Comparison of ENCODE assay signal across 1 cellular context in the genomic region with DNA sequence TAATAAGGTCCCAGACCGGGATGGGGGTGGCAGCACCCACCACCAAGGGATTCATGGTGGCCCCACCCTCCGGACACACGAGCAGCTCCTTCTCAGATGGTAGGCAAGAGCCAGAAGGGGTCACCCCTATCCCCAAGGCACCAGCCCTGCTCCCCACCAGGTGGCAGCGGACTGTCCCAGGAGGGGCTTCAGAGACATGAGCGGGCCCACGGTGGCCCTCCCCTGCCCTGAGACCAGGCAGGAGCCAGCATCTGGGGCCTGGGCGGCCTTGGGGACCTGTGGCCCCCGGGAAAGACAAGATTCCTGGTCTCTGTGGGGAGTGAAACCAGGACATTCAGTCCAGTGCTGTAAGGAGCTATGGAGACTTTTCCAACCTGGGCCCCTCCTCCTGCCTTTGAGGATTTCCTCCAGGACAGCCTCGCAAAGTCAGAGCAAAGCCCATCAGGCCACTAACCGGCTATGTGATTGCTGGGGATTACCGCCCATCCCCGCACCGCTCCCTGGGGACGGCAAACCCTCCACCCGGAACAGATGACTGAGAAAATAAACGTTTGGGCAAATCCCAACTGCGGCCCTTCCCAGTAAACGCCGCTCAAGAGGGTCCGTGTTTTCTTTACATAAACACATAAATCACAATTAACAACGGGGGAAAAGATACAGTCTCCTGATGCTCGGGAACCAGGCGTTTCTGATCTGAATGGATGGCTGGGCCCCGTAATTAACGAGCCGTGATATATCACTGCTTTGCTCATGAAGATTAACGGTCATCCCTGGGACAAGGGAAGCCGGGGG.
TF ChIP-seq lines count a peak whose summit lies in the region.

No MANE protein-coding gene starts in this region.

TF ChIP-seq in HEK293, 187 proteins besides CTCF, POLR2A, EP300 and RAD21 (continued from another document and continues in another):
- no peak for TF ChIP-seq ZNF223 (tag by site-specific recombination; IDR thresholded peaks at IDR 0.05)
- TF ChIP-seq, protein P1, sequence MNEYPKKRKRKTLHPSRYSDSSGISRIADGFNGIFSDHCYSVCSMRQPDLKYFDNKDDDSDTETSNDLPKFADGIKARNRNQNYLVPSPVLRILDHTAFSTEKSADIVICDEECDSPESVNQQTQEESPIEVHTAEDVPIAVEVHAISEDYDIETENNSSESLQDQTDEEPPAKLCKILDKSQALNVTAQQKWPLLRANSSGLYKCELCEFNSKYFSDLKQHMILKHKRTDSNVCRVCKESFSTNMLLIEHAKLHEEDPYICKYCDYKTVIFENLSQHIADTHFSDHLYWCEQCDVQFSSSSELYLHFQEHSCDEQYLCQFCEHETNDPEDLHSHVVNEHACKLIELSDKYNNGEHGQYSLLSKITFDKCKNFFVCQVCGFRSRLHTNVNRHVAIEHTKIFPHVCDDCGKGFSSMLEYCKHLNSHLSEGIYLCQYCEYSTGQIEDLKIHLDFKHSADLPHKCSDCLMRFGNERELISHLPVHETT (tag by site-specific recombination; IDR thresholded peaks at IDR 0.05) = peak; percentile 93
- peak; percentile 100 for TF ChIP-seq MZF1 (tag by site-specific recombination; IDR thresholded peaks at IDR 0.05; ENCODE audit: borderline replicate concordance)
- no peak for TF ChIP-seq ZNF169 (tag by site-specific recombination; IDR thresholded peaks at IDR 0.05)
- TF ChIP-seq ZNF664 (tag by site-specific recombination; IDR thresholded peaks at IDR 0.05) = peak; percentile 74
- TF ChIP-seq, protein P2, sequence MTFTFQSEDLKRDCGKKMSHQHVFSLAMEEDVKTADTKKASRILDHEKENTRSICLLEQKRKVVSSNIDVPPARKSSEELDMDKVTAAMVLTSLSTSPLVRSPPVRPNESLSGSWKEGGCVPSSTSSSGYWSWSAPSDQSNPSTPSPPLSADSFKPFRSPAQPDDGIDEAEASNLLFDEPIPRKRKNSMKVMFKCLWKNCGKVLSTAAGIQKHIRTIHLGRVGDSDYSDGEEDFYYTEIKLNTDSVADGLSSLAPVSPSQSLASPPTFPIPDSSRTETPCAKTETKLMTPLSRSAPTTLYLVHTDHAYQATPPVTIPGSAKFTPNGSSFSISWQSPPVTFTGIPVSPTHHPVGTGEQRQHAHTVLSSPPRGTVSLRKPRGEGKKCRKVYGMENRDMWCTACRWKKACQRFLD (tag by site-specific recombination; IDR thresholded peaks at IDR 0.05) = no peak
- TF ChIP-seq, protein P3, sequence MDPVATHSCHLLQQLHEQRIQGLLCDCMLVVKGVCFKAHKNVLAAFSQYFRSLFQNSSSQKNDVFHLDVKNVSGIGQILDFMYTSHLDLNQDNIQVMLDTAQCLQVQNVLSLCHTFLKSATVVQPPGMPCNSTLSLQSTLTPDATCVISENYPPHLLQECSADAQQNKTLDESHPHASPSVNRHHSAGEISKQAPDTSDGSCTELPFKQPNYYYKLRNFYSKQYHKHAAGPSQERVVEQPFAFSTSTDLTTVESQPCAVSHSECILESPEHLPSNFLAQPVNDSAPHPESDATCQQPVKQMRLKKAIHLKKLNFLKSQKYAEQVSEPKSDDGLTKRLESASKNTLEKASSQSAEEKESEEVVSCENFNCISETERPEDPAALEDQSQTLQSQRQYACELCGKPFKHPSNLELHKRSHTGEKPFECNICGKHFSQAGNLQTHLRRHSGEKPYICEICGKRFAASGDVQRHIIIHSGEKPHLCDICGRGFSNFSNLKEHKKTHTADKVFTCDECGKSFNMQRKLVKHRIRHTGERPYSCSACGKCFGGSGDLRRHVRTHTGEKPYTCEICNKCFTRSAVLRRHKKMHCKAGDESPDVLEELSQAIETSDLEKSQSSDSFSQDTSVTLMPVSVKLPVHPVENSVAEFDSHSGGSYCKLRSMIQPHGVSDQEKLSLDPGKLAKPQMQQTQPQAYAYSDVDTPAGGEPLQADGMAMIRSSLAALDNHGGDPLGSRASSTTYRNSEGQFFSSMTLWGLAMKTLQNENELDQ (tag by site-specific recombination; IDR thresholded peaks at IDR 0.05; ENCODE audit: low read depth) = peak; percentile 45; the same call in 1 of the 2 replicates
- no peak for TF ChIP-seq ZNF184 (tag by site-specific recombination; IDR thresholded peaks at IDR 0.05)
- no peak for TF ChIP-seq ZNF837 (tag by site-specific recombination; IDR thresholded peaks at IDR 0.05)
- no peak for TF ChIP-seq MYNN (tag by site-specific recombination; IDR thresholded peaks at IDR 0.05; ENCODE audit: borderline replicate concordance)
- peak; percentile 99 for TF ChIP-seq FEZF1 (tag by site-specific recombination; IDR thresholded peaks at IDR 0.05)
- TF ChIP-seq ZBTB8A (tag by site-specific recombination; IDR thresholded peaks at IDR 0.05) = peak; percentile 89
- peak; percentile 94 for TF ChIP-seq ZNF610 (tag by site-specific recombination; IDR thresholded peaks at IDR 0.05; ENCODE audit: borderline replicate concordance)
- TF ChIP-seq REPIN1 (tag by site-specific recombination; IDR thresholded peaks at IDR 0.05; ENCODE audit: low read depth) = no peak
- no peak for TF ChIP-seq ZNF658 (tag by site-specific recombination; IDR thresholded peaks at IDR 0.05)
- TF ChIP-seq ZXDB (tag by site-specific recombination; IDR thresholded peaks at IDR 0.05) = peak; percentile 97
- TF ChIP-seq, protein P4, sequence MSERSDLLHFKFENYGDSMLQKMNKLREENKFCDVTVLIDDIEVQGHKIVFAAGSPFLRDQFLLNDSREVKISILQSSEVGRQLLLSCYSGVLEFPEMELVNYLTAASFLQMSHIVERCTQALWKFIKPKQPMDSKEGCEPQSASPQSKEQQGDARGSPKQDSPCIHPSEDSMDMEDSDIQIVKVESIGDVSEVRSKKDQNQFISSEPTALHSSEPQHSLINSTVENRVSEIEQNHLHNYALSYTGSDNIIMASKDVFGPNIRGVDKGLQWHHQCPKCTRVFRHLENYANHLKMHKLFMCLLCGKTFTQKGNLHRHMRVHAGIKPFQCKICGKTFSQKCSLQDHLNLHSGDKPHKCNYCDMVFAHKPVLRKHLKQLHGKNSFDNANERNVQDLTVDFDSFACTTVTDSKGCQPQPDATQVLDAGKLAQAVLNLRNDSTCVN (tag by site-specific recombination; optimal IDR thresholded peaks at IDR 0.05) = peak; percentile 18
- TF ChIP-seq ZNF777 (tag by site-specific recombination; IDR thresholded peaks at IDR 0.05; ENCODE audit: borderline replicate concordance) = no peak
- TF ChIP-seq, protein P5, sequence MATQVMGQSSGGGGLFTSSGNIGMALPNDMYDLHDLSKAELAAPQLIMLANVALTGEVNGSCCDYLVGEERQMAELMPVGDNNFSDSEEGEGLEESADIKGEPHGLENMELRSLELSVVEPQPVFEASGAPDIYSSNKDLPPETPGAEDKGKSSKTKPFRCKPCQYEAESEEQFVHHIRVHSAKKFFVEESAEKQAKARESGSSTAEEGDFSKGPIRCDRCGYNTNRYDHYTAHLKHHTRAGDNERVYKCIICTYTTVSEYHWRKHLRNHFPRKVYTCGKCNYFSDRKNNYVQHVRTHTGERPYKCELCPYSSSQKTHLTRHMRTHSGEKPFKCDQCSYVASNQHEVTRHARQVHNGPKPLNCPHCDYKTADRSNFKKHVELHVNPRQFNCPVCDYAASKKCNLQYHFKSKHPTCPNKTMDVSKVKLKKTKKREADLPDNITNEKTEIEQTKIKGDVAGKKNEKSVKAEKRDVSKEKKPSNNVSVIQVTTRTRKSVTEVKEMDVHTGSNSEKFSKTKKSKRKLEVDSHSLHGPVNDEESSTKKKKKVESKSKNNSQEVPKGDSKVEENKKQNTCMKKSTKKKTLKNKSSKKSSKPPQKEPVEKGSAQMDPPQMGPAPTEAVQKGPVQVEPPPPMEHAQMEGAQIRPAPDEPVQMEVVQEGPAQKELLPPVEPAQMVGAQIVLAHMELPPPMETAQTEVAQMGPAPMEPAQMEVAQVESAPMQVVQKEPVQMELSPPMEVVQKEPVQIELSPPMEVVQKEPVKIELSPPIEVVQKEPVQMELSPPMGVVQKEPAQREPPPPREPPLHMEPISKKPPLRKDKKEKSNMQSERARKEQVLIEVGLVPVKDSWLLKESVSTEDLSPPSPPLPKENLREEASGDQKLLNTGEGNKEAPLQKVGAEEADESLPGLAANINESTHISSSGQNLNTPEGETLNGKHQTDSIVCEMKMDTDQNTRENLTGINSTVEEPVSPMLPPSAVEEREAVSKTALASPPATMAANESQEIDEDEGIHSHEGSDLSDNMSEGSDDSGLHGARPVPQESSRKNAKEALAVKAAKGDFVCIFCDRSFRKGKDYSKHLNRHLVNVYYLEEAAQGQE (tag by site-specific recombination; IDR thresholded peaks at IDR 0.05) = no peak
- no peak for TF ChIP-seq BCL11B (tag by site-specific recombination; IDR thresholded peaks at IDR 0.05; ENCODE audit: low read depth)
- TF ChIP-seq, protein P6, sequence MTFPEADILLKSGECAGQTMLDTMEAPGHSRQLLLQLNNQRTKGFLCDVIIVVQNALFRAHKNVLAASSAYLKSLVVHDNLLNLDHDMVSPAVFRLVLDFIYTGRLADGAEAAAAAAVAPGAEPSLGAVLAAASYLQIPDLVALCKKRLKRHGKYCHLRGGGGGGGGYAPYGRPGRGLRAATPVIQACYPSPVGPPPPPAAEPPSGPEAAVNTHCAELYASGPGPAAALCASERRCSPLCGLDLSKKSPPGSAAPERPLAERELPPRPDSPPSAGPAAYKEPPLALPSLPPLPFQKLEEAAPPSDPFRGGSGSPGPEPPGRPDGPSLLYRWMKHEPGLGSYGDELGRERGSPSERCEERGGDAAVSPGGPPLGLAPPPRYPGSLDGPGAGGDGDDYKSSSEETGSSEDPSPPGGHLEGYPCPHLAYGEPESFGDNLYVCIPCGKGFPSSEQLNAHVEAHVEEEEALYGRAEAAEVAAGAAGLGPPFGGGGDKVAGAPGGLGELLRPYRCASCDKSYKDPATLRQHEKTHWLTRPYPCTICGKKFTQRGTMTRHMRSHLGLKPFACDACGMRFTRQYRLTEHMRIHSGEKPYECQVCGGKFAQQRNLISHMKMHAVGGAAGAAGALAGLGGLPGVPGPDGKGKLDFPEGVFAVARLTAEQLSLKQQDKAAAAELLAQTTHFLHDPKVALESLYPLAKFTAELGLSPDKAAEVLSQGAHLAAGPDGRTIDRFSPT (tag by site-specific recombination; IDR thresholded peaks at IDR 0.05) = 0 out of 2 replicates have a peak, but pooled peaks have one; percentile 13
- TF ChIP-seq, protein P7, sequence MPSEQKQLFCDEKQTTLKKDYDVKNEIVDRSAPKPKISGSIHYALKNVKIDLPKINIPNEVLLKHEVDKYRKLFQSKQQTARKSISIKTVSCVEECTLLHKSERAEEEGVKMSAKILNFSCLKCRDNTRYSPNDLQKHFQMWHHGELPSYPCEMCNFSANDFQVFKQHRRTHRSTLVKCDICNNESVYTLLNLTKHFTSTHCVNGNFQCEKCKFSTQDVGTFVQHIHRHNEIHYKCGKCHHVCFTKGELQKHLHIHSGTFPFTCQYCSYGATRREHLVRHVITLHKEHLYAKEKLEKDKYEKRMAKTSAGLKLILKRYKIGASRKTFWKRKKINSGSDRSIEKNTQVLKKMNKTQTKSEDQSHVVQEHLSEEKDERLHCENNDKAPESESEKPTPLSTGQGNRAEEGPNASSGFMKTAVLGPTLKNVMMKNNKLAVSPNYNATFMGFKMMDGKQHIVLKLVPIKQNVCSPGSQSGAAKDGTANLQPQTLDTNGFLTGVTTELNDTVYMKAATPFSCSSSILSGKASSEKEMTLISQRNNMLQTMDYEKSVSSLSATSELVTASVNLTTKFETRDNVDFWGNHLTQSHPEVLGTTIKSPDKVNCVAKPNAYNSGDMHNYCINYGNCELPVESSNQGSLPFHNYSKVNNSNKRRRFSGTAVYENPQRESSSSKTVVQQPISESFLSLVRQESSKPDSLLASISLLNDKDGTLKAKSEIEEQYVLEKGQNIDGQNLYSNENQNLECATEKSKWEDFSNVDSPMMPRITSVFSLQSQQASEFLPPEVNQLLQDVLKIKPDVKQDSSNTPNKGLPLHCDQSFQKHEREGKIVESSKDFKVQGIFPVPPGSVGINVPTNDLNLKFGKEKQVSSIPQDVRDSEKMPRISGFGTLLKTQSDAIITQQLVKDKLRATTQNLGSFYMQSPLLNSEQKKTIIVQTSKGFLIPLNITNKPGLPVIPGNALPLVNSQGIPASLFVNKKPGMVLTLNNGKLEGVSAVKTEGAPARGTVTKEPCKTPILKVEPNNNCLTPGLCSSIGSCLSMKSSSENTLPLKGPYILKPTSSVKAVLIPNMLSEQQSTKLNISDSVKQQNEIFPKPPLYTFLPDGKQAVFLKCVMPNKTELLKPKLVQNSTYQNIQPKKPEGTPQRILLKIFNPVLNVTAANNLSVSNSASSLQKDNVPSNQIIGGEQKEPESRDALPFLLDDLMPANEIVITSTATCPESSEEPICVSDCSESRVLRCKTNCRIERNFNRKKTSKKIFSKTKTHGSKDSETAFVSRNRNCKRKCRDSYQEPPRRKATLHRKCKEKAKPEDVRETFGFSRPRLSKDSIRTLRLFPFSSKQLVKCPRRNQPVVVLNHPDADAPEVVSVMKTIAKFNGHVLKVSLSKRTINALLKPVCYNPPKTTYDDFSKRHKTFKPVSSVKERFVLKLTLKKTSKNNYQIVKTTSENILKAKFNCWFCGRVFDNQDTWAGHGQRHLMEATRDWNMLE (tag by site-specific recombination; conservative IDR thresholded peaks at IDR 0.05; ENCODE audit: low read depth) = no peak; the same call in 1 of the 2 replicates
- no peak for TF ChIP-seq ZNF510 (tag by site-specific recombination; IDR thresholded peaks at IDR 0.05; ENCODE audit: insufficient replicate concordance)
- no peak for TF ChIP-seq ZNF670 (tag by site-specific recombination; IDR thresholded peaks at IDR 0.05; ENCODE audit: low read depth)
- TF ChIP-seq ZNF544 (tag by site-specific recombination; IDR thresholded peaks at IDR 0.05) = no peak
- TF ChIP-seq ZNF155 (tag by site-specific recombination; IDR thresholded peaks at IDR 0.05) = no peak
- TF ChIP-seq SCRT2 (tag by site-specific recombination; IDR thresholded peaks at IDR 0.05) = no peak; the same call in 1 of the 2 replicates
